1 cellular context compared by ENCODE assay signal in the genomic region with DNA sequence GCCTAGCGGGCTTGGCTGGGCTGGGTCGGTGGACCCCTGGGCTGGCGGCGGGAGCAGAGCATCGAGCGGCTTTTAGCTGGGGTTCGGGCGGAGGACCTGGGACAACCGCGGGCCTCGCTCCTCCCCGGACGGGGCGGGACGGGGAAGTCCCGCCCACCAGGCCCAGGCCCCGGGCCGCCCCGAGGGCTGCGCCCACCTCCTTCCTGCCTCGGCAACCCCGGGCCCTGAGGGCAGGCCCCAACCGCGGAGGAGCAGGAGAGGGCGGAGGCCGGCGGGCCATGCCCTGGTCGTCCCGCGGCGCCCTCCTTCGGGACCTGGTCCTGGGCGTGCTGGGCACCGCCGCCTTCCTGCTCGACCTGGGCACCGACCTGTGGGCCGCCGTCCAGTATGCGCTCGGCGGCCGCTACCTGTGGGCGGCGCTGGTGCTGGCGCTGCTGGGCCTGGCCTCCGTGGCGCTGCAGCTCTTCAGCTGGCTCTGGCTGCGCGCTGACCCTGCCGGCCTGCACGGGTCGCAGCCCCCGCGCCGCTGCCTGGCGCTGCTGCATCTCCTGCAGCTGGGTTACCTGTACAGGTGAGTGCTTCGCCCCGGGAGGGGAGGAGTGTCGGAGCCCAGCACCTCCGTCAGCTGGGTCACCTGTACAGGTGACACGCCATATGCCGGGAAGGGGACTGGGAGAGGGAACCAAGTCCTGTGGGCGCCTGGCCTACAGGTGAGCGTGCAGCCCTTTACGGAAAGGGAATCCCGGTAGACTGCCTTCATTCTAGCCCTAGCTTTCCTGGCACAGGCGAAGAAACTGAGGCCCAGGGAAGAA.
A peak's percentile ranks its signal among the peaks of the same experiment; 100 is the strongest.
TF ChIP-seq lines count a peak whose summit lies in the region.

A gene with protein sequence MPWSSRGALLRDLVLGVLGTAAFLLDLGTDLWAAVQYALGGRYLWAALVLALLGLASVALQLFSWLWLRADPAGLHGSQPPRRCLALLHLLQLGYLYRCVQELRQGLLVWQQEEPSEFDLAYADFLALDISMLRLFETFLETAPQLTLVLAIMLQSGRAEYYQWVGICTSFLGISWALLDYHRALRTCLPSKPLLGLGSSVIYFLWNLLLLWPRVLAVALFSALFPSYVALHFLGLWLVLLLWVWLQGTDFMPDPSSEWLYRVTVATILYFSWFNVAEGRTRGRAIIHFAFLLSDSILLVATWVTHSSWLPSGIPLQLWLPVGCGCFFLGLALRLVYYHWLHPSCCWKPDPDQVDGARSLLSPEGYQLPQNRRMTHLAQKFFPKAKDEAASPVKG (plus strand): TSS at position 182 of the 812 bp plus-strand sequence. CDS start 97 bp downstream, at position 279.

TF ChIP-seq in HepG2, 621 proteins besides CTCF, POLR2A, EP300 and RAD21 (continues in another document):
- no peak for TF ChIP-seq ZNF766 (CRISPR knock-in tag; IDR thresholded peaks at IDR 0.05; ENCODE audit: borderline replicate concordance)
- TF ChIP-seq ZNF850 (CRISPR knock-in tag; conservative IDR thresholded peaks at IDR 0.05): no peak
- TF ChIP-seq CENPX (CRISPR knock-in tag; IDR thresholded peaks at IDR 0.05): no peak
- no peak for TF ChIP-seq CC2D1A (CRISPR knock-in tag; IDR thresholded peaks at IDR 0.05)
- TF ChIP-seq ZNF10 (CRISPR knock-in tag; IDR thresholded peaks at IDR 0.05; ENCODE audit: borderline replicate concordance, low read depth): no peak
- TF ChIP-seq ZNF614 (CRISPR knock-in tag; IDR thresholded peaks at IDR 0.05; ENCODE audit: borderline replicate concordance): no peak
- TF ChIP-seq ZSCAN9 (CRISPR knock-in tag; IDR thresholded peaks at IDR 0.05; ENCODE audit: borderline replicate concordance): no peak
- TF ChIP-seq REPIN1 (CRISPR knock-in tag; IDR thresholded peaks at IDR 0.05; ENCODE audit: borderline replicate concordance, low read depth): no peak
- no peak for TF ChIP-seq ZFP62 (CRISPR knock-in tag; IDR thresholded peaks at IDR 0.05)
- TF ChIP-seq ZNF143 (CRISPR knock-in tag; IDR thresholded peaks at IDR 0.05): no peak
- TF ChIP-seq MED1 (CRISPR knock-in tag; IDR thresholded peaks at IDR 0.05): peak; percentile 45; the same call in 1 of the 2 replicates
- TF ChIP-seq, protein P1, sequence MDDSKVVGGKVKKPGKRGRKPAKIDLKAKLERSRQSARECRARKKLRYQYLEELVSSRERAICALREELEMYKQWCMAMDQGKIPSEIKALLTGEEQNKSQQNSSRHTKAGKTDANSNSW (CRISPR knock-in tag; IDR thresholded peaks at IDR 0.05; ENCODE audit: borderline replicate concordance): no peak
- peak; percentile 49; the same call in 1 of the 2 replicates for TF ChIP-seq HDAC1 (CRISPR knock-in tag; IDR thresholded peaks at IDR 0.05)
- TF ChIP-seq, protein P2, sequence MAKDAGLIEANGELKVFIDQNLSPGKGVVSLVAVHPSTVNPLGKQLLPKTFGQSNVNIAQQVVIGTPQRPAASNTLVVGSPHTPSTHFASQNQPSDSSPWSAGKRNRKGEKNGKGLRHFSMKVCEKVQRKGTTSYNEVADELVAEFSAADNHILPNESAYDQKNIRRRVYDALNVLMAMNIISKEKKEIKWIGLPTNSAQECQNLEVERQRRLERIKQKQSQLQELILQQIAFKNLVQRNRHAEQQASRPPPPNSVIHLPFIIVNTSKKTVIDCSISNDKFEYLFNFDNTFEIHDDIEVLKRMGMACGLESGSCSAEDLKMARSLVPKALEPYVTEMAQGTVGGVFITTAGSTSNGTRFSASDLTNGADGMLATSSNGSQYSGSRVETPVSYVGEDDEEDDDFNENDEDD (CRISPR knock-in tag; IDR thresholded peaks at IDR 0.05; ENCODE audit: borderline replicate concordance): no peak
- TF ChIP-seq HNRNPK (IDR thresholded peaks at IDR 0.05; ENCODE audit: low read depth, low read length, poor library complexity, severe bottlenecking): no peak
- TF ChIP-seq, protein P3, sequence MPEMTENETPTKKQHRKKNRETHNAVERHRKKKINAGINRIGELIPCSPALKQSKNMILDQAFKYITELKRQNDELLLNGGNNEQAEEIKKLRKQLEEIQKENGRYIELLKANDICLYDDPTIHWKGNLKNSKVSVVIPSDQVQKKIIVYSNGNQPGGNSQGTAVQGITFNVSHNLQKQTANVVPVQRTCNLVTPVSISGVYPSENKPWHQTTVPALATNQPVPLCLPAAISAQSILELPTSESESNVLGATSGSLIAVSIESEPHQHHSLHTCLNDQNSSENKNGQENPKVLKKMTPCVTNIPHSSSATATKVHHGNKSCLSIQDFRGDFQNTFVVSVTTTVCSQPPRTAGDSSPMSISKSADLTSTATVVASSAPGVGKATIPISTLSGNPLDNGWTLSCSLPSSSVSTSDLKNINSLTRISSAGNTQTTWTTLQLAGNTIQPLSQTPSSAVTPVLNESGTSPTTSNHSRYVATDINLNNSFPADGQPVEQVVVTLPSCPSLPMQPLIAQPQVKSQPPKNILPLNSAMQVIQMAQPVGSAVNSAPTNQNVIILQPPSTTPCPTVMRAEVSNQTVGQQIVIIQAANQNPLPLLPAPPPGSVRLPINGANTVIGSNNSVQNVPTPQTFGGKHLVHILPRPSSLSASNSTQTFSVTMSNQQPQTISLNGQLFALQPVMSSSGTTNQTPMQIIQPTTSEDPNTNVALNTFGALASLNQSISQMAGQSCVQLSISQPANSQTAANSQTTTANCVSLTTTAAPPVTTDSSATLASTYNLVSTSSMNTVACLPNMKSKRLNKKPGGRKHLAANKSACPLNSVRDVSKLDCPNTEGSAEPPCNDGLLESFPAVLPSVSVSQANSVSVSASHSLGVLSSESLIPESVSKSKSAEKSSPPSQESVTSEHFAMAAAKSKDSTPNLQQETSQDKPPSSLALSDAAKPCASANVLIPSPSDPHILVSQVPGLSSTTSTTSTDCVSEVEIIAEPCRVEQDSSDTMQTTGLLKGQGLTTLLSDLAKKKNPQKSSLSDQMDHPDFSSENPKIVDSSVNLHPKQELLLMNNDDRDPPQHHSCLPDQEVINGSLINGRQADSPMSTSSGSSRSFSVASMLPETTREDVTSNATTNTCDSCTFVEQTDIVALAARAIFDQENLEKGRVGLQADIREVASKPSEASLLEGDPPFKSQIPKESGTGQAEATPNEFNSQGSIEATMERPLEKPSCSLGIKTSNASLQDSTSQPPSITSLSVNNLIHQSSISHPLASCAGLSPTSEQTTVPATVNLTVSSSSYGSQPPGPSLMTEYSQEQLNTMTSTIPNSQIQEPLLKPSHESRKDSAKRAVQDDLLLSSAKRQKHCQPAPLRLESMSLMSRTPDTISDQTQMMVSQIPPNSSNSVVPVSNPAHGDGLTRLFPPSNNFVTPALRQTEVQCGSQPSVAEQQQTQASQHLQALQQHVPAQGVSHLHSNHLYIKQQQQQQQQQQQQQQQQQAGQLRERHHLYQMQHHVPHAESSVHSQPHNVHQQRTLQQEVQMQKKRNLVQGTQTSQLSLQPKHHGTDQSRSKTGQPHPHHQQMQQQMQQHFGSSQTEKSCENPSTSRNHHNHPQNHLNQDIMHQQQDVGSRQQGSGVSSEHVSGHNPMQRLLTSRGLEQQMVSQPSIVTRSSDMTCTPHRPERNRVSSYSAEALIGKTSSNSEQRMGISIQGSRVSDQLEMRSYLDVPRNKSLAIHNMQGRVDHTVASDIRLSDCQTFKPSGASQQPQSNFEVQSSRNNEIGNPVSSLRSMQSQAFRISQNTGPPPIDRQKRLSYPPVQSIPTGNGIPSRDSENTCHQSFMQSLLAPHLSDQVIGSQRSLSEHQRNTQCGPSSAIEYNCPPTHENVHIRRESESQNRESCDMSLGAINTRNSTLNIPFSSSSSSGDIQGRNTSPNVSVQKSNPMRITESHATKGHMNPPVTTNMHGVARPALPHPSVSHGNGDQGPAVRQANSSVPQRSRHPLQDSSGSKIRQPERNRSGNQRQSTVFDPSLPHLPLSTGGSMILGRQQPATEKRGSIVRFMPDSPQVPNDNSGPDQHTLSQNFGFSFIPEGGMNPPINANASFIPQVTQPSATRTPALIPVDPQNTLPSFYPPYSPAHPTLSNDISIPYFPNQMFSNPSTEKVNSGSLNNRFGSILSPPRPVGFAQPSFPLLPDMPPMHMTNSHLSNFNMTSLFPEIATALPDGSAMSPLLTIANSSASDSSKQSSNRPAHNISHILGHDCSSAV (CRISPR knock-in tag; IDR thresholded peaks at IDR 0.05; ENCODE audit: borderline replicate concordance): no peak
- TF ChIP-seq ZNF746 (CRISPR knock-in tag; IDR thresholded peaks at IDR 0.05): no peak
- TF ChIP-seq, protein P4, sequence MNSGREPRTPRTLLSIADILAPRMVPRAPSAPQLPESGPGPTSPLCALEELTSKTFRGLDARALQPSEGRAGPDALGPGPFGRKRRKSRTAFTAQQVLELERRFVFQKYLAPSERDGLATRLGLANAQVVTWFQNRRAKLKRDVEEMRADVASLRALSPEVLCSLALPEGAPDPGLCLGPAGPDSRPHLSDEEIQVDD (CRISPR knock-in tag; IDR thresholded peaks at IDR 0.05; ENCODE audit: borderline replicate concordance): peak; percentile 57; the same call in 1 of the 2 replicates
- TF ChIP-seq HES4 (CRISPR knock-in tag; IDR thresholded peaks at IDR 0.05; ENCODE audit: borderline replicate concordance): peak; percentile 66; the same call in 1 of the 2 replicates
- TF ChIP-seq ZNF230 (CRISPR knock-in tag; IDR thresholded peaks at IDR 0.05): no peak
- TF ChIP-seq GTF3A (CRISPR knock-in tag; conservative IDR thresholded peaks at IDR 0.05): no peak
- TF ChIP-seq ZBTB3 (CRISPR knock-in tag; IDR thresholded peaks at IDR 0.05; ENCODE audit: borderline replicate concordance, low read depth): no peak
- TF ChIP-seq, protein P5, sequence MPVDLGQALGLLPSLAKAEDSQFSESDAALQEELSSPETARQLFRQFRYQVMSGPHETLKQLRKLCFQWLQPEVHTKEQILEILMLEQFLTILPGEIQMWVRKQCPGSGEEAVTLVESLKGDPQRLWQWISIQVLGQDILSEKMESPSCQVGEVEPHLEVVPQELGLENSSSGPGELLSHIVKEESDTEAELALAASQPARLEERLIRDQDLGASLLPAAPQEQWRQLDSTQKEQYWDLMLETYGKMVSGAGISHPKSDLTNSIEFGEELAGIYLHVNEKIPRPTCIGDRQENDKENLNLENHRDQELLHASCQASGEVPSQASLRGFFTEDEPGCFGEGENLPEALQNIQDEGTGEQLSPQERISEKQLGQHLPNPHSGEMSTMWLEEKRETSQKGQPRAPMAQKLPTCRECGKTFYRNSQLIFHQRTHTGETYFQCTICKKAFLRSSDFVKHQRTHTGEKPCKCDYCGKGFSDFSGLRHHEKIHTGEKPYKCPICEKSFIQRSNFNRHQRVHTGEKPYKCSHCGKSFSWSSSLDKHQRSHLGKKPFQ (CRISPR knock-in tag; IDR thresholded peaks at IDR 0.05; ENCODE audit: insufficient replicate concordance): no peak
- no peak for TF ChIP-seq SIX4 (CRISPR knock-in tag; IDR thresholded peaks at IDR 0.05)
- no peak for TF ChIP-seq HHEX (CRISPR knock-in tag; IDR thresholded peaks at IDR 0.05)
- TF ChIP-seq KDM1A (CRISPR knock-in tag; IDR thresholded peaks at IDR 0.05): no peak
- TF ChIP-seq, protein P6, sequence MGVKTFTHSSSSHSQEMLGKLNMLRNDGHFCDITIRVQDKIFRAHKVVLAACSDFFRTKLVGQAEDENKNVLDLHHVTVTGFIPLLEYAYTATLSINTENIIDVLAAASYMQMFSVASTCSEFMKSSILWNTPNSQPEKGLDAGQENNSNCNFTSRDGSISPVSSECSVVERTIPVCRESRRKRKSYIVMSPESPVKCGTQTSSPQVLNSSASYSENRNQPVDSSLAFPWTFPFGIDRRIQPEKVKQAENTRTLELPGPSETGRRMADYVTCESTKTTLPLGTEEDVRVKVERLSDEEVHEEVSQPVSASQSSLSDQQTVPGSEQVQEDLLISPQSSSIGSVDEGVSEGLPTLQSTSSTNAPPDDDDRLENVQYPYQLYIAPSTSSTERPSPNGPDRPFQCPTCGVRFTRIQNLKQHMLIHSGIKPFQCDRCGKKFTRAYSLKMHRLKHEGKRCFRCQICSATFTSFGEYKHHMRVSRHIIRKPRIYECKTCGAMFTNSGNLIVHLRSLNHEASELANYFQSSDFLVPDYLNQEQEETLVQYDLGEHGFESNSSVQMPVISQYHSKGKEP (CRISPR knock-in tag; IDR thresholded peaks at IDR 0.05): no peak
- TF ChIP-seq, protein P7, sequence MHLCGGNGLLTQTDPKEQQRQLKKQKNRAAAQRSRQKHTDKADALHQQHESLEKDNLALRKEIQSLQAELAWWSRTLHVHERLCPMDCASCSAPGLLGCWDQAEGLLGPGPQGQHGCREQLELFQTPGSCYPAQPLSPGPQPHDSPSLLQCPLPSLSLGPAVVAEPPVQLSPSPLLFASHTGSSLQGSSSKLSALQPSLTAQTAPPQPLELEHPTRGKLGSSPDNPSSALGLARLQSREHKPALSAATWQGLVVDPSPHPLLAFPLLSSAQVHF (CRISPR knock-in tag; IDR thresholded peaks at IDR 0.05): no peak
- no peak for TF ChIP-seq KDM4B (CRISPR knock-in tag; IDR thresholded peaks at IDR 0.05)
- TF ChIP-seq AHR (CRISPR knock-in tag; IDR thresholded peaks at IDR 0.05): no peak
- TF ChIP-seq, protein P8, sequence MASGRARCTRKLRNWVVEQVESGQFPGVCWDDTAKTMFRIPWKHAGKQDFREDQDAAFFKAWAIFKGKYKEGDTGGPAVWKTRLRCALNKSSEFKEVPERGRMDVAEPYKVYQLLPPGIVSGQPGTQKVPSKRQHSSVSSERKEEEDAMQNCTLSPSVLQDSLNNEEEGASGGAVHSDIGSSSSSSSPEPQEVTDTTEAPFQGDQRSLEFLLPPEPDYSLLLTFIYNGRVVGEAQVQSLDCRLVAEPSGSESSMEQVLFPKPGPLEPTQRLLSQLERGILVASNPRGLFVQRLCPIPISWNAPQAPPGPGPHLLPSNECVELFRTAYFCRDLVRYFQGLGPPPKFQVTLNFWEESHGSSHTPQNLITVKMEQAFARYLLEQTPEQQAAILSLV (CRISPR knock-in tag; IDR thresholded peaks at IDR 0.05; ENCODE audit: borderline replicate concordance): no peak
- TF ChIP-seq, protein P9, sequence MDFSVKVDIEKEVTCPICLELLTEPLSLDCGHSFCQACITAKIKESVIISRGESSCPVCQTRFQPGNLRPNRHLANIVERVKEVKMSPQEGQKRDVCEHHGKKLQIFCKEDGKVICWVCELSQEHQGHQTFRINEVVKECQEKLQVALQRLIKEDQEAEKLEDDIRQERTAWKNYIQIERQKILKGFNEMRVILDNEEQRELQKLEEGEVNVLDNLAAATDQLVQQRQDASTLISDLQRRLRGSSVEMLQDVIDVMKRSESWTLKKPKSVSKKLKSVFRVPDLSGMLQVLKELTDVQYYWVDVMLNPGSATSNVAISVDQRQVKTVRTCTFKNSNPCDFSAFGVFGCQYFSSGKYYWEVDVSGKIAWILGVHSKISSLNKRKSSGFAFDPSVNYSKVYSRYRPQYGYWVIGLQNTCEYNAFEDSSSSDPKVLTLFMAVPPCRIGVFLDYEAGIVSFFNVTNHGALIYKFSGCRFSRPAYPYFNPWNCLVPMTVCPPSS (IDR thresholded peaks at IDR 0.05): no peak
- TF ChIP-seq, protein P10, sequence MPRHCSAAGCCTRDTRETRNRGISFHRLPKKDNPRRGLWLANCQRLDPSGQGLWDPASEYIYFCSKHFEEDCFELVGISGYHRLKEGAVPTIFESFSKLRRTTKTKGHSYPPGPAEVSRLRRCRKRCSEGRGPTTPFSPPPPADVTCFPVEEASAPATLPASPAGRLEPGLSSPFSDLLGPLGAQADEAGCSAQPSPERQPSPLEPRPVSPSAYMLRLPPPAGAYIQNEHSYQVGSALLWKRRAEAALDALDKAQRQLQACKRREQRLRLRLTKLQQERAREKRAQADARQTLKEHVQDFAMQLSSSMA (CRISPR knock-in tag; IDR thresholded peaks at IDR 0.05): no peak
- no peak for TF ChIP-seq SP140L (CRISPR knock-in tag; IDR thresholded peaks at IDR 0.05; ENCODE audit: borderline replicate concordance)
- TF ChIP-seq, protein P11, sequence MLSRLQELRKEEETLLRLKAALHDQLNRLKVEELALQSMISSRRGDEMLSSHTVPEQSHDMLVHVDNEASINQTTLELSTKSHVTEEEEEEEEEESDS (CRISPR knock-in tag; IDR thresholded peaks at IDR 0.05; ENCODE audit: borderline replicate concordance): no peak
- no peak for TF ChIP-seq RFX3 (CRISPR knock-in tag; IDR thresholded peaks at IDR 0.05)
